8 cellular contexts compared by ENCODE assay signal in the genomic region with DNA sequence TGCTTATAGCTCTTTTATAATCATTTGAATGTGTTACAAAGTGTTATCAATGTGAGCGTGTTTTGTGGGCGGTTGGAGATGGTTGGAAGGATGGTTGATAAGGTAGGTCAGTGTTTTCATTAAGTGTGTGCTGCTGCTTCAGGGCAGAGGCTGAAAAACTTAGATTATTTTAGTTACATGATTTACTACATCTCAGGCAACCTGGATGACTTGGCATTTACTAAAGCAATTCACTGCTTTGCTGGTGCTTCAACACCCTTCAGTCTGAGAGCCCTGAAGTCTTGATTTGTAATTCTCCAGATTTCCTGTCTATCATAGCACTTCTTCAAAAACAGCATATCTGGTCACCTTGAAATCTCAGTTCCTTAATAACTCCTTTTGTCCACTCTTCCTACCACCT. TPM values are rescaled to one million over a fixed set of nuclear protein-coding genes. Genes with fewer than 3 reads are reported as not detected.
DNase-seq lines count a peak whose midpoint lies in the region; ATAC-seq, FAIRE-seq and TF ChIP-seq lines count a peak whose summit lies in the region.
"Not testable (repeated sequence)": the region's sequence is repeated elsewhere in the genome, so short reads cannot be mapped to it uniquely, and the experiment has no call there.

No MANE protein-coding gene starts in this region.

- not testable (repeated sequence) for TF ChIP-seq POLR2A in A549 (IDR thresholded peaks at IDR 0.05; ENCODE audit: low read length); GM12878 (IDR thresholded peaks at IDR 0.05; ENCODE audit: low read depth, low read length)

- H3K27ac Mint-ChIP-seq in naive thymus-derived CD4-positive, alpha-beta T cell = not testable (repeated sequence)
- H3K27ac Mint-ChIP-seq in type B pancreatic cell = peak overlapping the region; percentile 36

- not testable (repeated sequence) for H3K9me3 ChIP-seq in A549; OCI-LY7 (ENCODE audit: low read length); GM12878 (replicated peaks; ENCODE audit: control insufficient read depth, insufficient read depth, low read length); left lung; naive thymus-derived CD4-positive, alpha-beta T cell (ENCODE audit: control insufficient read depth in 2 of 3, low read length in 3 of 3)

- not testable (repeated sequence) for H2AFZ ChIP-seq in KMS-11 (ENCODE audit: low read depth); OCI-LY7 (ENCODE audit: low read length); GM12878 (ENCODE audit: control insufficient read depth, low read depth, low read length)

- H4K20me1 ChIP-seq in KMS-11 (ENCODE audit: insufficient read depth); OCI-LY7 (ENCODE audit: insufficient read depth, low read length); GM12878 (ENCODE audit: control insufficient read depth, insufficient read depth): not testable (repeated sequence)

- not testable (repeated sequence) for H3K4me3 ChIP-seq in A549; KMS-11 (IDR thresholded peaks at IDR 0.05; ENCODE audit: insufficient read depth, low read depth, low read length); OCI-LY7 (ENCODE audit: low read depth, low read length, poor library complexity, severe bottlenecking); GM12878; left lung; naive thymus-derived CD4-positive, alpha-beta T cell (ENCODE audit: low read length)

- TF ChIP-seq RAD21 in A549 (conservative IDR thresholded peaks at IDR 0.05 in 1 of 2, IDR thresholded peaks at IDR 0.05 in 1 of 2); GM12878 (IDR thresholded peaks at IDR 0.05; ENCODE audit: insufficient read depth, low read depth, low read length): not testable (repeated sequence)

- not testable (repeated sequence) for H3K4me3 Mint-ChIP-seq in naive thymus-derived CD4-positive, alpha-beta T cell; type B pancreatic cell

- H3K36me3 Mint-ChIP-seq in naive thymus-derived CD4-positive, alpha-beta T cell = peaks cover 6 to 11% (median 8%) of the 10 kb centered on the region in 5 donors
- H3K36me3 Mint-ChIP-seq in type B pancreatic cell = not testable (repeated sequence)

- SMC1A ChIA-PET in GM12878 (lab: Charles Lee; ENCODE audit: uncharacterized antibody, unreplicated experiment) = interaction anchor here (0.9 kb wide), 1 partner anchor 12 kb away, joined by 3 read pairs; a partner anchor contains a TSS

- CTCF ChIA-PET in A549 (lab: Yijun Ruan, JAX); OCI-LY7 (lab: Charles Lee; ENCODE audit: unreplicated experiment); GM12878 (lab: Yijun Ruan, JAX); naive thymus-derived CD4-positive, alpha-beta T cell (lab: Charles Lee): not testable (repeated sequence)

- not testable (repeated sequence) for ATAC-seq in A549
- ATAC-seq in GM18868 (IDR thresholded peaks at IDR 0.05; ENCODE audit: unreplicated experiment) = peak; percentile 61
- peak; percentile 66 for ATAC-seq in GM12878
- peak; percentile 38 for ATAC-seq in left lung
- peak; percentile 20 for ATAC-seq in naive thymus-derived CD4-positive, alpha-beta T cell

- H3K9me3 Mint-ChIP-seq in naive thymus-derived CD4-positive, alpha-beta T cell; type B pancreatic cell: not testable (repeated sequence)

- H3K4me1 Mint-ChIP-seq in naive thymus-derived CD4-positive, alpha-beta T cell = peaks cover 36 to 73% (median 49%) of the 10 kb centered on the region in 7 donors
- not testable (repeated sequence) for H3K4me1 Mint-ChIP-seq in type B pancreatic cell (ENCODE audit: unreplicated experiment)

- not testable (repeated sequence) for H3K27ac ChIP-seq in A549; KMS-11; OCI-LY7 (ENCODE audit: low read depth, low read length, poor library complexity, severe bottlenecking); GM12878 (ENCODE audit: control insufficient read depth, insufficient read depth); left lung; naive thymus-derived CD4-positive, alpha-beta T cell (ENCODE audit: low read depth, low read length)

- H3K79me2 ChIP-seq in KMS-11 (ENCODE audit: insufficient read depth, low read depth) = peaks cover 90% of the 10 kb centered on the region
- H3K79me2 ChIP-seq in OCI-LY7 (ENCODE audit: insufficient read depth, low read depth, low read length) = peaks cover 85% of the 10 kb centered on the region
- H3K79me2 ChIP-seq in GM12878 (ENCODE audit: control insufficient read depth, insufficient read depth, low read length) = not testable (repeated sequence)

- H3K27me3 Mint-ChIP-seq in naive thymus-derived CD4-positive, alpha-beta T cell; type B pancreatic cell: not testable (repeated sequence)

- WGBS in A549 (ENCODE audit: missing lambda C conversion rate) = 93% methylated on average over 2 of the region's 2 CpGs
- WGBS in GM12878 (ENCODE audit: insufficient coverage, insufficient replicate concordance, low lambda C conversion rate, missing lambda C conversion rate) = 100% methylated on average over 2 of the region's 2 CpGs

- TF ChIP-seq CTCF in A549 (IDR thresholded peaks at IDR 0.05); KMS-11 (conservative IDR thresholded peaks at IDR 0.05; ENCODE audit: low read depth, low read length); OCI-LY7 (conservative IDR thresholded peaks at IDR 0.05; ENCODE audit: low read length); GM12878 (IDR thresholded peaks at IDR 0.05 in 2 of 3, conservative IDR thresholded peaks at IDR 0.05 in 1 of 3; ENCODE audit: control insufficient read depth in 2 of 3, extremely low read depth in 1 of 3, insufficient read depth in 1 of 3, low read depth in 3 of 3, low read length in 3 of 3); left lung (IDR thresholded peaks at IDR 0.05); type B pancreatic cell (conservative IDR thresholded peaks at IDR 0.05): not testable (repeated sequence)

- DNase-seq in A549 (ENCODE audit: low read depth in 1 of 2, low spot score in 1 of 2); GM12878 (ENCODE audit: low read depth, low spot score); left lung; naive thymus-derived CD4-positive, alpha-beta T cell; type B pancreatic cell (ENCODE audit: extremely low spot score, unreplicated experiment): not testable (repeated sequence)
- DNase-seq in OCI-LY7 (ENCODE audit: low spot score) = peak; percentile 32

- not testable (repeated sequence) for BruUV-seq in OCI-LY7 (replicated peaks; lab: Mats Ljungman, UMichigan); GM12878 (replicated peaks; lab: Mats Ljungman, UMichigan)

- H3K27me3 ChIP-seq in KMS-11 (ENCODE audit: insufficient read depth, low read depth); GM12878 (replicated peaks in 1 of 2; ENCODE audit: control insufficient read depth in 2 of 2, insufficient read depth in 2 of 2, low read length in 1 of 2); left lung; naive thymus-derived CD4-positive, alpha-beta T cell (ENCODE audit: control insufficient read depth in 2 of 2, insufficient read depth in 2 of 2, low read length in 2 of 2): not testable (repeated sequence)

- H3K36me3 ChIP-seq in KMS-11 (ENCODE audit: insufficient read depth); OCI-LY7 (ENCODE audit: insufficient read depth, low read length); GM12878 (ENCODE audit: control insufficient read depth in 2 of 2, insufficient read depth in 2 of 2, low read length in 1 of 2); left lung; naive thymus-derived CD4-positive, alpha-beta T cell (ENCODE audit: control insufficient read depth in 2 of 3, insufficient read depth in 3 of 3, low read length in 3 of 3): not testable (repeated sequence)

- not testable (repeated sequence) for FAIRE-seq in A549 (lab: Jason Lieb, UNC); GM12878 (lab: Jason Lieb, UNC)

- intact Hi-C loops in OCI-LY7 (cut with micrococcal nuclease; ENCODE audit: unreplicated experiment); GM12878 (cut with micrococcal nuclease; ENCODE audit: unreplicated experiment); left lung (cut with DNase I): not testable (repeated sequence)
- intact Hi-C loops in naive thymus-derived CD4-positive, alpha-beta T cell (cut with micrococcal nuclease) = loop anchor here in 1 of 2 donors (2.0 kb wide), 1 partner anchor 16 kb away; no protein-coding TSS in a partner anchor

- RAD21 ChIA-PET in GM12878 (lab: Charles Lee; ENCODE audit: unreplicated experiment) = not testable (repeated sequence)

- TF ChIP-seq EP300 in A549 (IDR thresholded peaks at IDR 0.05); GM12878 (IDR thresholded peaks at IDR 0.05; ENCODE audit: borderline replicate concordance in 1 of 2, control insufficient read depth in 1 of 2, low read depth in 2 of 2, low read length in 2 of 2): not testable (repeated sequence)

- H3K9me2 ChIP-seq in OCI-LY7 (ENCODE audit: insufficient read depth, low read length) = not testable (repeated sequence)

- POLR2A ChIA-PET in A549 (lab: Yijun Ruan, JAX); GM12878 (lab: Charles Lee); naive thymus-derived CD4-positive, alpha-beta T cell (lab: Charles Lee): not testable (repeated sequence)
- POLR2A ChIA-PET in OCI-LY7 (lab: Charles Lee) = interaction anchor here (1.6 kb wide), 1 partner anchor 9 kb away, joined by 4 read pairs; no protein-coding TSS in a partner anchor

- in situ Hi-C loops in GM12878 (cut with MboI) = not testable (repeated sequence)

- H3K9ac ChIP-seq in KMS-11; GM12878 (ENCODE audit: control insufficient read depth, insufficient read depth, low read length): not testable (repeated sequence)

- not testable (repeated sequence) for H3K4me1 ChIP-seq in A549; GM12878 (ENCODE audit: control insufficient read depth, insufficient read depth, low read length); naive thymus-derived CD4-positive, alpha-beta T cell (ENCODE audit: control insufficient read depth in 2 of 2, insufficient read depth in 2 of 2, low read length in 2 of 2)
- peaks cover 85% of the 10 kb centered on the region for H3K4me1 ChIP-seq in KMS-11 (ENCODE audit: low read depth, poor library complexity, severe bottlenecking)
- H3K4me1 ChIP-seq in OCI-LY7 (ENCODE audit: insufficient read depth, low read length, poor library complexity, severe bottlenecking) = peaks cover 26% of the 10 kb centered on the region
- H3K4me1 ChIP-seq in left lung = peaks cover 0 to 23% of the 10 kb centered on the region in 2 donors

- not testable (repeated sequence) for H3K4me2 ChIP-seq in A549
- H3K4me2 ChIP-seq in KMS-11 = peak overlapping the region; percentile 8; the same call in 1 of the 2 replicates
- peak overlapping the region; percentile 22; the same call in 1 of the 2 replicates for H3K4me2 ChIP-seq in OCI-LY7 (ENCODE audit: low read length)
- 0 out of 2 replicates have a peak overlapping the region, but pooled peaks have one; percentile 30 for H3K4me2 ChIP-seq in GM12878 (ENCODE audit: control insufficient read depth, insufficient read depth)

RNA-seq across cellular contexts. Expression of a gene that starts 11.9 kb away (rescaled TPM):
- polyA plus RNA-seq in A549 (2011; rRNA removed) = 8.8 and 11.4 TPM in 2 replicates
- 3.3 and 5.1 TPM in 2 replicates for polyA plus RNA-seq in A549 (2012; cell fraction: cytosol; rRNA removed)
- 3.2 and 3.7 TPM in 2 replicates for polyA plus RNA-seq in A549 (2012; cell fraction: nucleus; rRNA removed)
- polyA plus RNA-seq in A549 (2017; fragmentation: RNase III; extraction: RNeasy Plus Mini Kit Qiagen cat#74134 plus additional on column Dnase treatment) = 4.8 to 6.0 TPM (median 5.9 TPM) in 3 replicates
- polyA minus RNA-seq in A549 (2011; rRNA and poly(A)+ RNA removed) = 2.1 and 3.2 TPM in 2 replicates
- 18.0 and 24.7 TPM in 2 replicates for total RNA-seq in OCI-LY7 (2014; rRNA removed; shearing (Covaris generic))
- 21.2 and 25.7 TPM in 2 replicates for total RNA-seq in OCI-LY7 (2022)
- 35.6 and 39.6 TPM in 2 replicates for total RNA-seq in GM12878 (2013; cell fraction: nucleolus; rRNA removed)
- 20.1 and 20.4 TPM in 2 replicates for total RNA-seq in GM12878 (2014; rRNA removed)
- total RNA-seq in GM12878 (2014; rRNA removed; fragmentation: Illumina TruSeq; extraction: Trizol) = 10.2 and 11.8 TPM in 2 replicates
- 16.1 and 16.8 TPM in 2 replicates for total RNA-seq in GM12878 (2021)
- polyA plus RNA-seq in GM12878 (2011; ENCODE audit: low read depth) = 2.0 TPM
- 9.3 and 15.3 TPM in 2 replicates for polyA plus RNA-seq in GM12878 (2011; rRNA removed)
- polyA plus RNA-seq in GM12878 (2011; cell fraction: cytosol; rRNA removed) = 3.2 and 3.8 TPM in 2 replicates
- 4.7 and 4.9 TPM in 2 replicates for polyA plus RNA-seq in GM12878 (2011; cell fraction: nucleus; rRNA removed)
- polyA plus RNA-seq in GM12878 (2012) = 5.0 and 5.9 TPM in 2 replicates
- 10.5 and 12.9 TPM in 2 replicates for polyA plus RNA-seq in GM12878 (2014; fragmentation: Illumina TruSeq; extraction: Trizol)
- 1 to 10 TPM; 3.1 to 4.0 TPM for polyA plus RNA-seq in GM12878 (2014; fragmentation: Nextera tagmentation; extraction: Ambion mirVana)
- 9.6 and 9.7 TPM in 2 replicates for polyA plus RNA-seq in GM12878 (2014; rRNA removed)
- polyA plus RNA-seq in GM12878 (2016; fragmentation: Nextera tagmentation; extraction: Ambion mirVana) = 1 to 10 TPM; 1.2 to 1.6 TPM
- polyA minus RNA-seq in GM12878 (2011; rRNA and poly(A)+ RNA removed) = 5.7 and 8.9 TPM in 2 replicates
- 4.8 and 4.9 TPM in 2 replicates for polyA minus RNA-seq in GM12878 (2011; cell fraction: cytosol; rRNA and poly(A)+ RNA removed)
- 19.3 and 41.0 TPM in 2 replicates for polyA minus RNA-seq in GM12878 (2011; cell fraction: nucleus; rRNA and poly(A)+ RNA removed)
- 10 to 100 TPM; 18.3 to 19.5 TPM for total RNA-seq in left lung
- total RNA-seq in naive thymus-derived CD4-positive, alpha-beta T cell = 10 to 100 TPM; 13.7 to 28.0 (median 24.4) TPM
- under 1 TPM; 0.69 to 0.98 TPM for polyA plus RNA-seq in naive thymus-derived CD4-positive, alpha-beta T cell
- total RNA-seq in type B pancreatic cell (ENCODE audit: low replicate concordance) = 11.2 and 15.6 TPM in 2 replicates
